Comparison of ENCODE assay signal across 19 cellular contexts in genomic region chr2:409523-409922, GRCh38.
"Had no signal": no experiment of that assay in that cellular context is flagged by ENCODE, and none has a peak within 500 bp of the region (broad histone marks: within the 10 kb centered on the region; RNA-seq: fewer than 3 reads in every experiment).

No MANE protein-coding gene starts in this region.

- H3K79me2 ChIP-seq: hepatocyte had no signal

- H3K27ac Mint-ChIP-seq: nephron progenitor cell; stimulated activated memory B cell treated with anti-CD40 and anti-IgM and Interleukin-4, amounts not matched to agents 10 μg/mL and 1 μg/mL and 100 μg/mL, for 72 hours had no signal

- H3K27me3 Mint-ChIP-seq: stimulated activated memory B cell treated with anti-CD40 and anti-IgM and Interleukin-4, amounts not matched to agents 10 μg/mL and 1 μg/mL and 100 μg/mL, for 72 hours had no signal

- H3K4me2 ChIP-seq: hepatocyte had no signal

- H3K4me3 ChIP-seq: hepatocyte, lung, psoas muscle, right lobe of liver had no signal

- H2AFZ ChIP-seq: hepatocyte had no signal

- H3K27me3 ChIP-seq: hepatocyte, neutrophil, right lobe of liver had no signal

- H3K36me3 ChIP-seq: neutrophil, right lobe of liver had no signal

- DNase-seq: erythroblast; foreskin melanocyte; left colon; left ventricle myocardium superior; mesenchymal stem cell; midbrain; nephron progenitor cell; psoas muscle; retina; right lobe of liver; stimulated activated CD4-positive, alpha-beta T cell treated with anti-CD3 and anti-CD28 coated beads, Interleukin-4, amount 100 ng/mL, for 1 hour; stimulated activated CD8-positive, alpha-beta memory T cell treated with anti-CD3 and anti-CD28 coated beads, Interleukin-4, amount 100 ng/mL, for 48 hours; trophoblast cell had no signal

- H3K4me1 ChIP-seq: psoas muscle, right lobe of liver had no signal

- FAIRE-seq: endothelial cell of umbilical vein, urothelium cell line had no signal

- H3K27ac ChIP-seq: hepatocyte, neutrophil, psoas muscle, right lobe of liver had no signal

- H3K9me3 ChIP-seq: neutrophil, right lobe of liver had no signal

- H3K4me1 Mint-ChIP-seq: stimulated activated memory B cell treated with anti-CD40 and anti-IgM and Interleukin-4, amounts not matched to agents 10 μg/mL and 1 μg/mL and 100 μg/mL, for 72 hours had no signal

- H3K4me3 Mint-ChIP-seq: stimulated activated memory B cell treated with anti-CD40 and anti-IgM and Interleukin-4, amounts not matched to agents 10 μg/mL and 1 μg/mL and 100 μg/mL, for 72 hours had no signal

- ATAC-seq: left colon; left ventricle myocardium superior; psoas muscle; stimulated activated memory B cell treated with anti-CD40 and anti-IgM and Interleukin-4, amounts not matched to agents 10 μg/mL and 1 μg/mL and 100 μg/mL, for 72 hours had no signal
